Comparison of ENCODE assay signal across 5 cellular contexts in the genomic region with DNA sequence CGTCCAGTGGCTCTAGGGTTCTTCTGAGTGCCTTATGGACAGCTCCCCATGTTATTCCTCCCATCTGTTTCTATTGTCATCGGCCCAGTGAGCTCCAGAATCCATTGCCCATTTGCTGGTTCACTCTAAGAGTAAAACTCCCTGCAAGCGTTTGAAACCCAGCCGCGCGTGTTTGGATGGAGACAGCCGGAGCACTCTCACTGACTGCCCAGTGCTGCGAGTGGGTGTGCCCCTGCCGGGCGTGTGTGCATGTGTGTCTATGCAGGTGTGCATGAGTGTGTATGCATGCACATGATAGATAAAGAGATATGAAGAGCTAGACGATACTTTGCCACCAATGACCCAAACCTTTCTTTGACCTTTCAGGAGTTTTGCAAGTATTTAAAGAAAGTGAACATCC.
"Had no signal": no experiment of that assay in that cellular context is flagged by ENCODE, and none has a peak within 500 bp of the region (broad histone marks: within the 10 kb centered on the region; RNA-seq: fewer than 3 reads in every experiment).

No MANE protein-coding gene starts in this region.

- DNase-seq: IMR-90, KBM-7 had no signal

- ATAC-seq: HepG2, K562 had no signal

- H3K27ac ChIP-seq: HL-60 had no signal

- H3K4me3 ChIP-seq: K562 had no signal
